ENCODE assay signal across 10 cellular contexts in the genomic region with DNA sequence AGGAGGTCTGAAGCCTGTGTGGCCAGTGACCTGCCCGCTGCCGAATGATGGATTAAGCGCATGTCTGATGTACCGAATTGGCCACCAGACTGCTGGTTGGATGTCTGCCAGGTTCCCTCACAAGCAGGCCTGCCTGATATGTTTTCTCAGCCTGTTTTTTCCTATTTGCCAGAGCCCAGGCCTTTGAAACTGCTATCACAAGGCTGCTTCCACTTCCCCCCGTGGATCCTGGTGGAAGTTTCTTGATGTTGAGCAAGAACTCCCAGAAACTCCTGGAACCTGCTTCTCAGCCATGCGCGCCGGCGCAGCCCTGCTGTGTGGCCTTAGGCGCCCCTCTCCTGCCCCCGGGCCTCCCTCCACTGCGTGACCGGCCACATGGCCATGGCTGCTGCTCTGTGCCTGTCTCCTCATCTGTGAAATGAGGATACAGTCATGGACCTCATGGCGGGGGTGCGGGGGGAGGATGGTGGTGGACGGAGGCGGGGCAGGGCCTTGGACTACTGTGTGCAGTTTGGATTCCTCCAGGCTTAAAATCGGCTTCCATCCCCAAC. TPM values are rescaled to one million over a fixed set of nuclear protein-coding genes. Genes with fewer than 3 reads are reported as not detected.
DNase-seq lines count a peak whose midpoint lies in the region; TF ChIP-seq lines count a peak whose summit lies in the region.
"Had no signal": no experiment of that assay in that cellular context is flagged by ENCODE, and none has a peak within 500 bp of the region (broad histone marks: within the 10 kb centered on the region; RNA-seq: fewer than 3 reads in every experiment).

No MANE protein-coding gene starts in this region.

- no peak overlapping the region for H3K4me3 Mint-ChIP-seq in activated CD4-positive, alpha-beta memory T cell treated with anti-CD3 and anti-CD28 coated beads for 36 hours

- no peaks in the 10 kb centered on the region for H3K27me3 Mint-ChIP-seq in activated CD4-positive, alpha-beta memory T cell treated with anti-CD3 and anti-CD28 coated beads for 36 hours

- peaks cover 18% of the 10 kb centered on the region for H3K4me1 ChIP-seq in left ventricle myocardium inferior

- DNase-seq in NCI-H1694 (lab: John Stamatoyannopoulos, UW) (peak; percentile 80), amygdala (lab: John Stamatoyannopoulos, UW) (peak in 36 of 56 donors; percentile 15 to 80 (median 46)), left ventricle myocardium inferior (peak; percentile 24), pulmonary artery endothelial cell (ENCODE audit: low read depth, low spot score) (peak; percentile 52), NCI-H2107 treated with DMSO at 0.1 percent for 48 hours (lab: John Stamatoyannopoulos, UW; ENCODE audit: unreplicated experiment) (no peak), LoVo (ENCODE audit: low spot score) (no peak)
- DNase-seq in activated naive CD4-positive, alpha-beta T cell treated with Interleukin-2 at 50 U/mL for 16 hours, result no peak
- DNase-seq in activated CD4-positive, alpha-beta memory T cell treated with anti-CD3 and anti-CD28 coated beads for 36 hours, result no peak
- DNase-seq: activated CD8-positive, alpha-beta memory T cell treated with anti-CD3 and anti-CD28 coated beads, Interleukin-2, amount 50 U/mL, for 4 hours; effector CD4-positive, alpha-beta T cell had no signal

- H3K27me3 ChIP-seq in left ventricle myocardium inferior (ENCODE audit: low read depth), result no peaks in the 10 kb centered on the region

- intact Hi-C loops in left ventricle myocardium inferior (cut with micrococcal nuclease), result no loop called here
- intact Hi-C loops in activated CD4-positive, alpha-beta memory T cell treated with anti-CD3 and anti-CD28 coated beads for 36 hours (cut with micrococcal nuclease), result no loop called here

- peaks cover 3% of the 10 kb centered on the region for H3K4me1 Mint-ChIP-seq in activated CD4-positive, alpha-beta memory T cell treated with anti-CD3 and anti-CD28 coated beads for 36 hours (ENCODE audit: low read depth)

- peak overlapping the region; percentile 59 for H3K4me3 ChIP-seq in left ventricle myocardium inferior

- TF ChIP-seq CTCF in left ventricle myocardium inferior (IDR thresholded peaks at IDR 0.05; ENCODE audit: borderline replicate concordance), result no peak

- no peaks in the 10 kb centered on the region for H3K9me3 ChIP-seq in left ventricle myocardium inferior (replicated peaks)

- CTCF ChIA-PET in activated CD4-positive, alpha-beta memory T cell treated with anti-CD3 and anti-CD28 coated beads for 36 hours (lab: Charles Lee), result no interaction called here

- no peaks in the 10 kb centered on the region for H3K36me3 Mint-ChIP-seq in activated CD4-positive, alpha-beta memory T cell treated with anti-CD3 and anti-CD28 coated beads for 36 hours

- no peaks in the 10 kb centered on the region for H3K9me3 Mint-ChIP-seq in activated CD4-positive, alpha-beta memory T cell treated with anti-CD3 and anti-CD28 coated beads for 36 hours

- POLR2A ChIA-PET in activated CD4-positive, alpha-beta memory T cell treated with anti-CD3 and anti-CD28 coated beads for 36 hours (lab: Charles Lee), result no interaction called here

- H3K27ac ChIP-seq in left ventricle myocardium inferior (replicated peaks), result peak overlapping the region; percentile 65

- H3K36me3 ChIP-seq in left ventricle myocardium inferior, result no peaks in the 10 kb centered on the region

- no peak overlapping the region for H3K27ac Mint-ChIP-seq in activated CD4-positive, alpha-beta memory T cell treated with anti-CD3 and anti-CD28 coated beads for 36 hours

RNA-seq across cellular contexts. Expression of a gene that starts 56.6 kb away (rescaled TPM):
- total RNA-seq in left ventricle myocardium inferior, result 503 TPM
- 1,262 and 1,419 TPM in 2 replicates for total RNA-seq in pulmonary artery endothelial cell
- total RNA-seq in activated CD4-positive, alpha-beta memory T cell treated with anti-CD3 and anti-CD28 coated beads for 36 hours, result 100 to 1,000 TPM; 725 to 733 TPM

Comparison
In these comparisons a context has a peak if more than half of its experiments do, and no peak if none do; other contexts are left out.
1. DNase-seq: peak in NCI-H1694 (single experiment), amygdala (36 of 56), left ventricle myocardium inferior (single experiment) and pulmonary artery endothelial cell (single experiment); none in activated naive CD4-positive, alpha-beta T cell treated with Interleukin-2 at 50 U/mL for 16 hours (single experiment), activated CD4-positive, alpha-beta memory T cell treated with anti-CD3 and anti-CD28 coated beads for 36 hours (single experiment), NCI-H2107 treated with DMSO at 0.1 percent for 48 hours (single experiment) and LoVo (single experiment).